Comparison of ENCODE assay signal across 20 cellular contexts in the genomic region with DNA sequence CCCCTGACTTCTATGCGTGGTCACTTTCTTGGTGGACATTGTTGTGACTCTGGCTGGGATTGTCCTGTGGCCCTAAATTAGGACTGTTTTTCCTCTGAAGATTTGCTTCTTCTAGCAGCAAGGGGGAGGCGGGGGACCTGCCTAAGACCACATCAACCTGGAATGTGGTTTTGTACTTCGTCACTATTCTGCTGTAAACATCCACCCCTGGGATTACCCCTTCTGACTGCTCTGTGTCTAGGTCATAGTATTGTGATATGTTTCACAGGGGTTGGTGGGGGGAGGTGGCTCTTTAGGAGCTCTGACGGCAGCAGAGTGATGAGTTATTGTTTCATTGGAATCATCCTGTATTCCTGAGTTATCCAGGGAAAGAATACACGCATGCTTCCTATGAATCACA.
A peak's percentile ranks its signal among the peaks of the same experiment; 100 is the strongest.
DNase-seq lines count a peak whose midpoint lies in the region; ATAC-seq and TF ChIP-seq lines count a peak whose summit lies in the region.
"Had no signal": no experiment of that assay in that cellular context is flagged by ENCODE, and none has a peak within 500 bp of the region (broad histone marks: within the 10 kb centered on the region; RNA-seq: fewer than 3 reads in every experiment).

No MANE protein-coding gene starts in this region.

- H4K20me1 ChIP-seq in BLaER1, result no peaks in the 10 kb centered on the region

- CTCF ChIA-PET in CD8-positive, alpha-beta T cell (lab: Charles Lee), result no interaction called here

- H3K9ac ChIP-seq in BLaER1, result no peak overlapping the region

- peaks cover 0 to 5% of the 10 kb centered on the region in 2 donors for H3K36me3 Mint-ChIP-seq in activated T-cell treated with anti-CD3 and anti-CD28 coated beads, Interleukin-2, amount 50 U/mL, for 72 hours (ENCODE audit: insufficient read depth in 2 of 2)
- H3K36me3 Mint-ChIP-seq in CD8-positive, alpha-beta T cell, result no peaks in the 10 kb centered on the region
- H3K36me3 Mint-ChIP-seq: CD4-positive, alpha-beta memory T cell had no signal

- H3K27me3 Mint-ChIP-seq in activated T-cell treated with anti-CD3 and anti-CD28 coated beads, Interleukin-2, amount 50 U/mL, for 72 hours (ENCODE audit: low read depth), result peaks cover 4% of the 10 kb centered on the region
- H3K27me3 Mint-ChIP-seq in CD8-positive, alpha-beta T cell (ENCODE audit: low read depth), result no peaks in the 10 kb centered on the region

- H3K9me3 ChIP-seq in BLaER1, result peaks cover 14% of the 10 kb centered on the region
- no peaks in the 10 kb centered on the region for H3K9me3 ChIP-seq in CD8-positive, alpha-beta T cell (ENCODE audit: low read length)
- H3K9me3 ChIP-seq: BE2C had no signal

- POLR2A ChIA-PET in CD8-positive, alpha-beta T cell (lab: Charles Lee), result no interaction called here

- intact Hi-C loops in CD8-positive, alpha-beta T cell (cut with DNase I, micrococcal nuclease), result no loop called here

- no peaks in the 10 kb centered on the region for H3K27me3 ChIP-seq in BLaER1
- no peaks in the 10 kb centered on the region for H3K27me3 ChIP-seq in CD8-positive, alpha-beta T cell (ENCODE audit: insufficient read depth, low read length)
- H3K27me3 ChIP-seq: BE2C had no signal

- H3K4me1 ChIP-seq in BLaER1, result peaks cover 6% of the 10 kb centered on the region
- peaks cover 6% of the 10 kb centered on the region for H3K4me1 ChIP-seq in CD8-positive, alpha-beta T cell (ENCODE audit: insufficient read depth, low read length)
- H3K4me1 ChIP-seq: BE2C had no signal

- peak overlapping the region; percentile 3; the same call in 1 of the 2 replicates for H3K4me2 ChIP-seq in BLaER1

- H3K27ac Mint-ChIP-seq in activated T-cell treated with anti-CD3 and anti-CD28 coated beads, Interleukin-2, amount 50 U/mL, for 72 hours, result no peak overlapping the region
- H3K27ac Mint-ChIP-seq in CD8-positive, alpha-beta T cell, result peak overlapping the region; percentile 15
- H3K27ac Mint-ChIP-seq: CD4-positive, alpha-beta memory T cell; H9 had no signal

- no peak for TF ChIP-seq CTCF in CD8-positive, alpha-beta T cell (IDR thresholded peaks at IDR 0.05)

- no peak for DNase-seq in activated T-cell treated with anti-CD3 and anti-CD28 coated beads, Interleukin-2, amount 50 U/mL, for 72 hours
- DNase-seq in activated T-cell treated with anti-CD3 and anti-CD28 coated beads for 4 hours (no peak), islet precursor cell (peak; percentile 8), T-helper 2 cell (no peak), COLO829 (ENCODE audit: low spot score) (no peak)
- peak in 1 of 7 experiments; percentile 34 for DNase-seq in CD8-positive, alpha-beta T cell
- DNase-seq: BE2C; CD4-positive, alpha-beta memory T cell; COR-L47; DMS 273 treated with DMSO at 0.1 percent for 48 hours; DMS53; DND-41; EL; H9; IMR-90 had no signal

- no peak overlapping the region for H3K4me3 Mint-ChIP-seq in activated T-cell treated with anti-CD3 and anti-CD28 coated beads, Interleukin-2, amount 50 U/mL, for 72 hours
- no peak overlapping the region for H3K4me3 Mint-ChIP-seq in CD8-positive, alpha-beta T cell
- H3K4me3 Mint-ChIP-seq: CD4-positive, alpha-beta memory T cell; H9 had no signal

- no peaks in the 10 kb centered on the region for H3K36me3 ChIP-seq in BLaER1
- no peaks in the 10 kb centered on the region for H3K36me3 ChIP-seq in CD8-positive, alpha-beta T cell (ENCODE audit: insufficient read depth, low read length)
- H3K36me3 ChIP-seq: BE2C had no signal

- no peak overlapping the region for H3K27ac ChIP-seq in BLaER1
- no peak overlapping the region for H3K27ac ChIP-seq in CD8-positive, alpha-beta T cell (ENCODE audit: low read depth, low read length)
- H3K27ac ChIP-seq: C4-2B had no signal

- peaks cover 6 to 12% of the 10 kb centered on the region in 2 donors for H3K9me3 Mint-ChIP-seq in activated T-cell treated with anti-CD3 and anti-CD28 coated beads, Interleukin-2, amount 50 U/mL, for 72 hours
- H3K9me3 Mint-ChIP-seq in CD8-positive, alpha-beta T cell, result peaks cover 21% of the 10 kb centered on the region

- ATAC-seq in activated T-cell treated with anti-CD3 and anti-CD28 coated beads, Interleukin-2, amount 50 U/mL, for 72 hours (replicated peaks in 1 of 2), result peak; percentile 51 to 53
- ATAC-seq in CD8-positive, alpha-beta T cell, result peak; percentile 89
- ATAC-seq in HG03095 (IDR thresholded peaks at IDR 0.05; ENCODE audit: unreplicated experiment), result no peak
- ATAC-seq: GM12878, K562 had no signal

- peaks cover 9% of the 10 kb centered on the region for H3K4me1 Mint-ChIP-seq in activated T-cell treated with anti-CD3 and anti-CD28 coated beads, Interleukin-2, amount 50 U/mL, for 72 hours (ENCODE audit: low read depth)
- peaks cover 4% of the 10 kb centered on the region for H3K4me1 Mint-ChIP-seq in CD8-positive, alpha-beta T cell (ENCODE audit: low read depth)
- H3K4me1 Mint-ChIP-seq: CD4-positive, alpha-beta memory T cell; H9 had no signal

- H3K4me3 ChIP-seq in BLaER1, result no peak overlapping the region
- H3K4me3 ChIP-seq in CD8-positive, alpha-beta T cell (ENCODE audit: low read depth, low read length), result no peak overlapping the region
- H3K4me3 ChIP-seq: GM12878, K562 had no signal
